ENCODE assay signal across 8 cellular contexts in genomic region chr15:41972341-41973237, GRCh38. TPM values are rescaled to one million over a fixed set of nuclear protein-coding genes. Genes with fewer than 3 reads are reported as not detected.
DNase-seq lines count a peak whose midpoint lies in the region; ATAC-seq and TF ChIP-seq lines count a peak whose summit lies in the region.

TSS of gene EHD4 (minus strand) at chr15:41972557. CDS start at chr15:41972494, 63 bp downstream.

- H3K27ac ChIP-seq in Panc1 (ENCODE audit: low read length) (peak within 1 kb of the TSS; percentile 92), esophagus muscularis mucosa (replicated peaks in 1 of 4) (peak within 1 kb of the TSS; percentile 83 to 90 (median 84)), muscle layer of duodenum (ENCODE audit: low read length) (peak within 1 kb of the TSS; percentile 90)

- intact Hi-C loops in Panc1 (cut with micrococcal nuclease; ENCODE audit: unreplicated experiment) = no loop called here
- intact Hi-C loops in esophagus muscularis mucosa (cut with DNase I) = loop anchor here (5.0 kb wide), 1 partner anchor 45 kb away; no protein-coding TSS in a partner anchor

- POLR2A ChIA-PET in Panc1 (lab: Charles Lee) = interaction anchor here (0.6 to 1.6 kb wide), 3 partner anchors 13 to 517 kb away, joined by 4 to 9 read pairs (median 4); no protein-coding TSS in a partner anchor

- no peak for TF ChIP-seq EP300 in esophagus muscularis mucosa (IDR thresholded peaks at IDR 0.05)

- no peaks in the 10 kb centered on the region; the same call in 1 of the 2 replicates for H3K36me3 ChIP-seq in Panc1 (ENCODE audit: control insufficient read depth, insufficient read depth, low read length)
- no peaks in the 10 kb centered on the region for H3K36me3 ChIP-seq in esophagus muscularis mucosa
- no peaks in the 10 kb centered on the region for H3K36me3 ChIP-seq in muscle layer of duodenum (ENCODE audit: control insufficient read depth in 1 of 2, insufficient read depth in 2 of 2, low read length in 2 of 2)

- TF ChIP-seq POLR2A in esophagus muscularis mucosa (IDR thresholded peaks at IDR 0.05; ENCODE audit: low read depth) = peak; percentile 69

- CTCF ChIA-PET in Panc1 (lab: Charles Lee) = interaction anchor here (1.2 to 1.6 kb wide), 2 partner anchors 35 to 200 kb away, joined by 3 to 5 read pairs; no protein-coding TSS in a partner anchor

- 7% methylated on average over 23 of the region's 66 CpGs for whole genome bisulfite sequencing in esophagus muscularis mucosa

- peak within 1 kb of the TSS; percentile 85 to 88 for H3K4me3 ChIP-seq in Panc1 (ENCODE audit: low read depth in 2 of 2, low read length in 2 of 2)
- peak within 1 kb of the TSS; percentile 82 to 97 (median 88) for H3K4me3 ChIP-seq in esophagus muscularis mucosa
- peak within 1 kb of the TSS; percentile 87 to 90 for H3K4me3 ChIP-seq in muscle layer of duodenum (ENCODE audit: low read depth in 1 of 2, low read length in 2 of 2)

- H3K27me3 ChIP-seq in Panc1 (ENCODE audit: control insufficient read depth, insufficient read depth, low read length) (no peaks in the 10 kb centered on the region), esophagus muscularis mucosa (peaks cover 0 to 6% (median 0%) of the 10 kb centered on the region in 4 donors), muscle layer of duodenum (ENCODE audit: low read depth, low read length) (no peaks in the 10 kb centered on the region)

- DNase-seq in DMS79 treated with DMSO at 0.1 percent for 48 hours (lab: John Stamatoyannopoulos, UW) = peak; percentile 82
- DNase-seq in KG1 (lab: John Stamatoyannopoulos, UW) = peak; percentile 80
- DNase-seq in Panc1 (ENCODE audit: low read depth, low spot score) = peak; percentile 95
- DNase-seq in activated T-cell treated with anti-CD3 and anti-CD28 coated beads, Interleukin-2, amount 50 U/mL, for 48 hours = peak; percentile 96
- DNase-seq in esophagus muscularis mucosa (ENCODE audit: extremely low spot score) = peak; percentile 99
- DNase-seq in stimulated activated CD8-positive, alpha-beta memory T cell treated with anti-CD3 and anti-CD28 coated beads, Interleukin-7, amount 100 ng/mL, for 4 hours (ENCODE audit: low read depth in 2 of 2) = peak; percentile 93 to 94

- H3K9me3 ChIP-seq in Panc1 (ENCODE audit: control insufficient read depth, insufficient read depth, low read depth, low read length) (no peaks in the 10 kb centered on the region), esophagus muscularis mucosa (no peaks in the 10 kb centered on the region), muscle layer of duodenum (ENCODE audit: control insufficient read depth in 1 of 2, low read length in 2 of 2) (no peaks in the 10 kb centered on the region)

- no TSS peak for BruUV-seq in Panc1 (replicated peaks; lab: Mats Ljungman, UMichigan)

- TF ChIP-seq CTCF in Panc1 (IDR thresholded peaks at IDR 0.05) = peak; percentile 67
- TF ChIP-seq CTCF in esophagus muscularis mucosa (IDR thresholded peaks at IDR 0.05) = peak in 2 of 3 experiments; percentile 23 to 34

- in situ Hi-C loops in Panc1 (cut with HindIII; ENCODE audit: low pct_unique_long_range_greater_than_20kb, low sequenced_read_pairs) = no loop called here

- H3K4me1 ChIP-seq in Panc1 (ENCODE audit: control insufficient read depth, insufficient read depth, low read length) (peaks cover 29% of the 10 kb centered on the region; the same call in 1 of the 2 replicates), esophagus muscularis mucosa (peaks cover 28 to 48% (median 40%) of the 10 kb centered on the region in 4 donors), muscle layer of duodenum (ENCODE audit: control insufficient read depth in 1 of 2, insufficient read depth in 2 of 2, low read length in 2 of 2) (peaks cover 3 to 8% of the 10 kb centered on the region in 2 donors)

- ATAC-seq in GM21723 (IDR thresholded peaks at IDR 0.05; ENCODE audit: unreplicated experiment) (peak; percentile 78), Panc1 (peak; percentile 98)

RNA-seq across cellular contexts. Expression of gene EHD4, which starts in this region (rescaled TPM):
- 43.2 TPM for total RNA-seq in Panc1 (2021; ENCODE audit: unreplicated experiment)
- polyA plus RNA-seq in Panc1 (2012; ENCODE audit: insufficient read length) = 33.9 TPM
- total RNA-seq in esophagus muscularis mucosa = 10 to 100 TPM in 3 of 4 donors, 1 to 10 TPM in 1; 10.0 to 24.7 (median 21.7) TPM

Comparison
In these comparisons a context has a peak if more than half of its experiments do, and no peak if none do; other contexts are left out.
1. Peak in every context shown above with its lines: DNase-seq, ATAC-seq, H3K4me3 ChIP-seq and H3K27ac ChIP-seq.